1 cellular context compared by ENCODE assay signal in the genomic region with DNA sequence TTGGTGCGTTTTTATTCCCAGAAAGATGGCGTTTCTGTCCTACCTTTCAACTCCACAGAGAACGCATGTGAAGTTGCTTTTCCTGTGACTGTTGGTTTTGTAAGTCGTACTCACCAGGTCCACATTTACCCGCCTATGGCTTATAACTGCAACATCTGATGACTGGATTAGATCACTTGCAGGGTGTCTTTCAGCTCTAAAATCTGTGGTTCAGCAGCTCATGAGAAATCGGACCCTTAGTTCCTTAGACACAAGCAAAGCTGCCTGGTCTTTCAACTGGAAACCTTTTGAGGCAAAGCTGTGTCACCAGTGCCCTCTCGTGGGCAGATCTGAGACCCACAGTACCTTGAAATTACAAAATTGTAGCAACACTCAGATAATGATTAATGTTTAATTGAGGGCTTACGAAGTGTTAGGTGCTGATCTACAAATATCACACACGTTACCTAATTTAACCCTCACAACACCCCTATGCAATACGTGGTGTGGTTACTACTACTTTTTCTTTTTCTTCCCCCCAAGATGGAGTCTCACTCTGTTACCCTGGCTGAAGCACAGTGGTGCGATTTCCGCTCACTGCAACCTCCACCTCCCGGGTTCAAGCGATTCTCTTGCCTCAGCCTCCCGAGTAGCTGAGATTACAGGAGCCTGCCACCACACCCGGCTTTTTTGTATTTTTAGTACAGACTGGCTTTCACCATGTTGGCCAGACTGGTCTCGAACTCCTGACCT.
TF ChIP-seq lines count a peak whose summit lies in the region.

No MANE protein-coding gene starts in this region.

TF ChIP-seq in H1, 55 proteins besides CTCF, POLR2A, EP300 and RAD21:
- TF ChIP-seq NANOG (IDR thresholded peaks at IDR 0.05; ENCODE audit: insufficient read depth, low read depth, low read length, poor library complexity, severe bottlenecking) = no peak
- TF ChIP-seq EGR1 (IDR thresholded peaks at IDR 0.05; ENCODE audit: borderline replicate concordance, low read depth, low read length) = no peak
- TF ChIP-seq SUZ12 (IDR thresholded peaks at IDR 0.05; ENCODE audit: low read length) = no peak
- no peak for TF ChIP-seq TEAD4 (IDR thresholded peaks at IDR 0.05; ENCODE audit: low read depth, low read length)
- TF ChIP-seq FOSL1 (IDR thresholded peaks at IDR 0.05; ENCODE audit: insufficient read depth, low read depth, low read length) = no peak
- no peak for TF ChIP-seq JUN (IDR thresholded peaks at IDR 0.05; ENCODE audit: low read depth, low read length)
TF ChIP-seq in H1: peak in this region for 0.
